Comparison of ENCODE assay signal across 29 cellular contexts in genomic region chr4:13535118-13535517, GRCh38. TPM values are rescaled to one million over a fixed set of nuclear protein-coding genes. Genes with fewer than 3 reads are reported as not detected.
DNase-seq lines count a peak whose midpoint lies in the region; ATAC-seq and TF ChIP-seq lines count a peak whose summit lies in the region.
"Had no signal": no experiment of that assay in that cellular context is flagged by ENCODE, and none has a peak within 500 bp of the region (broad histone marks: within the 10 kb centered on the region; RNA-seq: fewer than 3 reads in every experiment).

No MANE protein-coding gene starts in this region.

- 5% methylated on average over 18 of the region's 18 CpGs for WGBS in suprapubic skin

- H3K9me3 Mint-ChIP-seq in activated CD8-positive, alpha-beta T cell treated with anti-CD3 and anti-CD28 coated beads, Interleukin-2, amount 10 ng/mL, durations not matched to agents 7 days and 5 days (ENCODE audit: insufficient read depth) = peaks cover 7% of the 10 kb centered on the region
- H3K9me3 Mint-ChIP-seq in activated CD8-positive, alpha-beta T cell treated with anti-CD3 and anti-CD28 coated beads for 36 hours = peaks cover 4% of the 10 kb centered on the region
- H3K9me3 Mint-ChIP-seq in glutamatergic neuron (ENCODE audit: unreplicated experiment) = peaks cover 8% of the 10 kb centered on the region
- peaks cover 5 to 8% of the 10 kb centered on the region in 2 donors for H3K9me3 Mint-ChIP-seq in stimulated activated naive B cell treated with anti-CD40 and anti-IgM and Interleukin-4, amounts not matched to agents 10 μg/mL and 1 μg/mL and 100 μg/mL, for 72 hours
- H3K9me3 Mint-ChIP-seq in MCF 10A (ENCODE audit: unreplicated experiment) = peaks cover 5% of the 10 kb centered on the region

- intact Hi-C loops in activated CD8-positive, alpha-beta T cell treated with anti-CD3 and anti-CD28 coated beads for 36 hours (cut with micrococcal nuclease) = no loop called here
- intact Hi-C loops in MCF 10A (cut with micrococcal nuclease) = no loop called here

- TF ChIP-seq POLR2A in suprapubic skin (IDR thresholded peaks at IDR 0.05) = no peak

- peak overlapping the region; percentile 60 for H3K27ac Mint-ChIP-seq in activated CD8-positive, alpha-beta T cell treated with anti-CD3 and anti-CD28 coated beads, Interleukin-2, amount 10 ng/mL, durations not matched to agents 7 days and 5 days
- H3K27ac Mint-ChIP-seq in activated CD8-positive, alpha-beta T cell treated with anti-CD3 and anti-CD28 coated beads for 36 hours = no peak overlapping the region
- H3K27ac Mint-ChIP-seq in glutamatergic neuron (ENCODE audit: unreplicated experiment) (no peak overlapping the region), MCF 10A (ENCODE audit: low read depth, unreplicated experiment) (no peak overlapping the region)
- H3K27ac Mint-ChIP-seq in stimulated activated naive B cell treated with anti-CD40 and anti-IgM and Interleukin-4, amounts not matched to agents 10 μg/mL and 1 μg/mL and 100 μg/mL, for 72 hours = peak overlapping the region; percentile 51
- H3K27ac Mint-ChIP-seq: activated CD4-positive, alpha-beta T cell treated with anti-CD3 and anti-CD28 coated beads for 36 hours; activated T-helper 17 cell treated with anti-CD3 and anti-CD28 coated beads, Interleukin-2, amount 50 U/mL, for 72 hours; natural killer cell treated with Interleukin-12 subunit alpha and Interleukin-12 subunit beta and Interleukin-15 and Interleukin-18, amount 100 ng/mL, for 72 hours had no signal

- peaks cover 39% of the 10 kb centered on the region for H3K4me1 Mint-ChIP-seq in activated CD8-positive, alpha-beta T cell treated with anti-CD3 and anti-CD28 coated beads, Interleukin-2, amount 10 ng/mL, durations not matched to agents 7 days and 5 days (ENCODE audit: low read depth)
- H3K4me1 Mint-ChIP-seq in activated CD8-positive, alpha-beta T cell treated with anti-CD3 and anti-CD28 coated beads for 36 hours (ENCODE audit: low read depth) = peaks cover 42% of the 10 kb centered on the region
- H3K4me1 Mint-ChIP-seq in glutamatergic neuron (ENCODE audit: low read depth, unreplicated experiment) (no peaks in the 10 kb centered on the region), MCF 10A (ENCODE audit: insufficient read depth, unreplicated experiment) (no peaks in the 10 kb centered on the region)
- H3K4me1 Mint-ChIP-seq in stimulated activated naive B cell treated with anti-CD40 and anti-IgM and Interleukin-4, amounts not matched to agents 10 μg/mL and 1 μg/mL and 100 μg/mL, for 72 hours = peaks cover 11 to 16% of the 10 kb centered on the region in 2 donors

- peaks cover 91% of the 10 kb centered on the region for H3K27me3 Mint-ChIP-seq in activated CD8-positive, alpha-beta T cell treated with anti-CD3 and anti-CD28 coated beads, Interleukin-2, amount 10 ng/mL, durations not matched to agents 7 days and 5 days (ENCODE audit: low read depth)
- peaks cover 87% of the 10 kb centered on the region for H3K27me3 Mint-ChIP-seq in activated CD8-positive, alpha-beta T cell treated with anti-CD3 and anti-CD28 coated beads for 36 hours
- peaks cover 38% of the 10 kb centered on the region for H3K27me3 Mint-ChIP-seq in glutamatergic neuron (ENCODE audit: unreplicated experiment)
- peaks cover 71 to 91% of the 10 kb centered on the region in 2 donors for H3K27me3 Mint-ChIP-seq in stimulated activated naive B cell treated with anti-CD40 and anti-IgM and Interleukin-4, amounts not matched to agents 10 μg/mL and 1 μg/mL and 100 μg/mL, for 72 hours
- no peaks in the 10 kb centered on the region for H3K27me3 Mint-ChIP-seq in MCF 10A (ENCODE audit: insufficient read depth, unreplicated experiment)

- POLR2A ChIA-PET in activated CD8-positive, alpha-beta T cell treated with anti-CD3 and anti-CD28 coated beads, Interleukin-2, amount 10 ng/mL, durations not matched to agents 7 days and 5 days (lab: Charles Lee) = interaction anchor here (0.6 to 0.9 kb wide), 2 partner anchors 10 to 16 kb away, joined by 3 to 5 read pairs; no protein-coding TSS in a partner anchor
- POLR2A ChIA-PET in activated CD8-positive, alpha-beta T cell treated with anti-CD3 and anti-CD28 coated beads for 36 hours (lab: Charles Lee) = interaction anchor here (1.3 kb wide), 1 partner anchor 8 kb away, joined by 3 read pairs; no protein-coding TSS in a partner anchor
- POLR2A ChIA-PET in MCF 10A (lab: Yijun Ruan, JAX) = no interaction called here

- no peak for ATAC-seq in activated CD8-positive, alpha-beta T cell treated with anti-CD3 and anti-CD28 coated beads, Interleukin-2, amount 10 ng/mL, durations not matched to agents 7 days and 5 days
- ATAC-seq in activated CD8-positive, alpha-beta T cell treated with anti-CD3 and anti-CD28 coated beads for 36 hours = no peak
- ATAC-seq in stimulated activated naive B cell treated with anti-CD40 and anti-IgM and Interleukin-4, amounts not matched to agents 10 μg/mL and 1 μg/mL and 100 μg/mL, for 72 hours (replicated peaks) = no peak
- ATAC-seq: activated CD4-positive, alpha-beta T cell treated with anti-CD3 and anti-CD28 coated beads for 36 hours; activated T-helper 17 cell treated with anti-CD3 and anti-CD28 coated beads, Interleukin-2, amount 50 U/mL, for 72 hours; lower lobe of right lung; natural killer cell treated with Interleukin-12 subunit alpha and Interleukin-12 subunit beta and Interleukin-15 and Interleukin-18, amount 100 ng/mL, for 72 hours had no signal

- no peak overlapping the region for H3K27ac ChIP-seq in suprapubic skin
- H3K27ac ChIP-seq: breast epithelium, epithelial cell of prostate, lower lobe of right lung, ovary, SJCRH30, spleen had no signal

- DNase-seq in activated CD8-positive, alpha-beta T cell treated with anti-CD3 and anti-CD28 coated beads, Interleukin-2, amount 10 ng/mL, durations not matched to agents 7 days and 5 days = no peak
- DNase-seq in activated CD8-positive, alpha-beta T cell treated with anti-CD3 and anti-CD28 coated beads for 36 hours = no peak
- DNase-seq in HuH-7 (ENCODE audit: low spot score) (peak; percentile 12), glutamatergic neuron (no peak), MCF 10A (ENCODE audit: unreplicated experiment) (no peak), NCI-H1048 (lab: John Stamatoyannopoulos, UW) (no peak), suprapubic skin (ENCODE audit: low spot score in 2 of 2) (no peak)
- DNase-seq in stimulated activated naive B cell treated with anti-CD40 and anti-IgM and Interleukin-4, amounts not matched to agents 10 μg/mL and 1 μg/mL and 100 μg/mL, for 72 hours = no peak
- DNase-seq: activated naive CD4-positive, alpha-beta T cell treated with anti-CD3 and anti-CD28 coated beads, Interleukin-2, amount 50 U/mL, for 16 hours; C1 segment of cervical spinal cord; COR-L47; effector CD4-positive, alpha-beta T cell; lower lobe of right lung; NCI-H1105; NCI-H1930; ovary; SJCRH30; stimulated activated CD4-positive, alpha-beta T cell treated with anti-CD3 and anti-CD28 coated beads, Interleukin-4, amount 100 ng/mL, for 1 hour; substantia nigra; T-helper 2 cell had no signal

- H3K4me3 Mint-ChIP-seq in activated CD8-positive, alpha-beta T cell treated with anti-CD3 and anti-CD28 coated beads, Interleukin-2, amount 10 ng/mL, durations not matched to agents 7 days and 5 days = no peak overlapping the region
- H3K4me3 Mint-ChIP-seq in activated CD8-positive, alpha-beta T cell treated with anti-CD3 and anti-CD28 coated beads for 36 hours = no peak overlapping the region
- H3K4me3 Mint-ChIP-seq in glutamatergic neuron (ENCODE audit: unreplicated experiment) (peak overlapping the region; percentile 30), MCF 10A (ENCODE audit: unreplicated experiment) (no peak overlapping the region)
- no peak overlapping the region for H3K4me3 Mint-ChIP-seq in stimulated activated naive B cell treated with anti-CD40 and anti-IgM and Interleukin-4, amounts not matched to agents 10 μg/mL and 1 μg/mL and 100 μg/mL, for 72 hours
- H3K4me3 Mint-ChIP-seq: activated CD4-positive, alpha-beta T cell treated with anti-CD3 and anti-CD28 coated beads for 36 hours; activated T-helper 17 cell treated with anti-CD3 and anti-CD28 coated beads, Interleukin-2, amount 50 U/mL, for 72 hours; natural killer cell treated with Interleukin-12 subunit alpha and Interleukin-12 subunit beta and Interleukin-15 and Interleukin-18, amount 100 ng/mL, for 72 hours had no signal

- BruUV-seq in MCF 10A (replicated peaks; lab: Mats Ljungman, UMichigan) = no TSS peak

- H3K4me3 ChIP-seq in suprapubic skin = no peak overlapping the region
- H3K4me3 ChIP-seq: breast epithelium, lower lobe of right lung, ovary, SJCRH30, spleen had no signal

- peaks cover 23% of the 10 kb centered on the region for H3K4me1 ChIP-seq in suprapubic skin
- H3K4me1 ChIP-seq: breast epithelium, SJCRH30 had no signal

- no peaks in the 10 kb centered on the region for H3K36me3 ChIP-seq in suprapubic skin
- H3K36me3 ChIP-seq: breast epithelium, lower lobe of right lung, ovary, SJCRH30, spleen had no signal

- peaks cover 6% of the 10 kb centered on the region for H3K36me3 Mint-ChIP-seq in activated CD8-positive, alpha-beta T cell treated with anti-CD3 and anti-CD28 coated beads, Interleukin-2, amount 10 ng/mL, durations not matched to agents 7 days and 5 days (ENCODE audit: low read depth)
- H3K36me3 Mint-ChIP-seq in activated CD8-positive, alpha-beta T cell treated with anti-CD3 and anti-CD28 coated beads for 36 hours (ENCODE audit: low read depth) = peaks cover 7% of the 10 kb centered on the region
- H3K36me3 Mint-ChIP-seq in glutamatergic neuron (ENCODE audit: unreplicated experiment) (no peaks in the 10 kb centered on the region), MCF 10A (ENCODE audit: insufficient read depth, unreplicated experiment) (no peaks in the 10 kb centered on the region)
- H3K36me3 Mint-ChIP-seq in stimulated activated naive B cell treated with anti-CD40 and anti-IgM and Interleukin-4, amounts not matched to agents 10 μg/mL and 1 μg/mL and 100 μg/mL, for 72 hours = peaks cover 6 to 11% of the 10 kb centered on the region in 2 donors

- CTCF ChIA-PET in activated CD8-positive, alpha-beta T cell treated with anti-CD3 and anti-CD28 coated beads, Interleukin-2, amount 10 ng/mL, durations not matched to agents 7 days and 5 days (lab: Charles Lee) = no interaction called here
- CTCF ChIA-PET in activated CD8-positive, alpha-beta T cell treated with anti-CD3 and anti-CD28 coated beads for 36 hours (lab: Charles Lee) = interaction anchor here (1.2 kb wide), 1 partner anchor 10 kb away, joined by 3 read pairs; no protein-coding TSS in a partner anchor
- CTCF ChIA-PET in MCF 10A (lab: Yijun Ruan, JAX) = interaction anchor here (1.2 kb wide), 1 partner anchor 806 kb away, joined by 3 read pairs; no protein-coding TSS in a partner anchor

- TF ChIP-seq CTCF in activated CD8-positive, alpha-beta T cell treated with anti-CD3 and anti-CD28 coated beads for 36 hours (IDR thresholded peaks at IDR 0.05) = no peak
- TF ChIP-seq CTCF in glutamatergic neuron (IDR thresholded peaks at IDR 0.05; ENCODE audit: partially characterized antibody, unreplicated experiment) (no peak), MCF 10A (IDR thresholded peaks at IDR 0.05; ENCODE audit: unreplicated experiment) (no peak), suprapubic skin (IDR thresholded peaks at IDR 0.05) (no peak)

- no peak for TF ChIP-seq EP300 in suprapubic skin (IDR thresholded peaks at IDR 0.05)

- H3K9me3 ChIP-seq in suprapubic skin = no peaks in the 10 kb centered on the region
- H3K9me3 ChIP-seq: lower lobe of right lung, ovary, SJCRH30 had no signal

- peaks cover 100% of the 10 kb centered on the region for H3K27me3 ChIP-seq in suprapubic skin
- H3K27me3 ChIP-seq: SJCRH30 had no signal

RNA-seq across cellular contexts. Expression of gene NKX3-2, which starts 9.2 kb away (rescaled TPM):
- total RNA-seq in activated CD8-positive, alpha-beta T cell treated with anti-CD3 and anti-CD28 coated beads, Interleukin-2, amount 10 ng/mL, durations not matched to agents 7 days and 5 days = not detected
- not detected for total RNA-seq in activated CD8-positive, alpha-beta T cell treated with anti-CD3 and anti-CD28 coated beads for 36 hours
- 0.25 TPM for total RNA-seq in glutamatergic neuron (ENCODE audit: unreplicated experiment)
- total RNA-seq in MCF 10A (2022) = 0.34 and 0.42 TPM in 2 replicates
- under 1 TPM in 2 of 4 donors, not detected in 2; 0.24 to 0.26 TPM for total RNA-seq in suprapubic skin
- total RNA-seq: activated CD4-positive, alpha-beta T cell treated with anti-CD3 and anti-CD28 coated beads for 36 hours; activated T-helper 17 cell treated with anti-CD3 and anti-CD28 coated beads, Interleukin-2, amount 50 U/mL, for 72 hours; kidney; lower lobe of right lung; mononuclear cell; natural killer cell treated with Interleukin-12 subunit alpha and Interleukin-12 subunit beta and Interleukin-15 and Interleukin-18, amount 100 ng/mL, for 72 hours; ureter had no signal

RNA-seq across cellular contexts. Expression of gene RAB28, which starts 51.0 kb away (rescaled TPM):
- 10 to 100 TPM; 12.2 to 16.1 TPM for total RNA-seq in activated CD8-positive, alpha-beta T cell treated with anti-CD3 and anti-CD28 coated beads, Interleukin-2, amount 10 ng/mL, durations not matched to agents 7 days and 5 days
- 10 to 100 TPM; 12.5 to 13.1 TPM for total RNA-seq in activated CD8-positive, alpha-beta T cell treated with anti-CD3 and anti-CD28 coated beads for 36 hours
- total RNA-seq in glutamatergic neuron (ENCODE audit: unreplicated experiment) (12.7 TPM), MCF 10A (2022) (15.9 and 18.7 TPM in 2 replicates), suprapubic skin (10 to 100 TPM in 3 of 4 donors, 1 to 10 TPM in 1; 9.7 to 17.6 (median 12.6) TPM)

Comparison
In these comparisons a context has a peak if more than half of its experiments do, and no peak if none do; other contexts are left out.
1. H3K27ac Mint-ChIP-seq: peak in activated CD8-positive, alpha-beta T cell treated with anti-CD3 and anti-CD28 coated beads, Interleukin-2, amount 10 ng/mL, durations not matched to agents 7 days and 5 days (single experiment) and stimulated activated naive B cell treated with anti-CD40 and anti-IgM and Interleukin-4, amounts not matched to agents 10 μg/mL and 1 μg/mL and 100 μg/mL, for 72 hours (single experiment); none in activated CD8-positive, alpha-beta T cell treated with anti-CD3 and anti-CD28 coated beads for 36 hours (single experiment), glutamatergic neuron (single experiment) and MCF 10A (single experiment).